1 cellular context compared by ENCODE assay signal in genomic region chr13:112885242-112885781, GRCh38.
TF ChIP-seq lines count a peak whose summit lies in the region.

No MANE protein-coding gene starts in this region.

TF ChIP-seq in SK-N-SH treated with all-trans-retinoic acid at 6 μM for 48 hours, 23 proteins besides CTCF, POLR2A, EP300 and RAD21 (continued from another document):
- TF ChIP-seq, protein P1, sequence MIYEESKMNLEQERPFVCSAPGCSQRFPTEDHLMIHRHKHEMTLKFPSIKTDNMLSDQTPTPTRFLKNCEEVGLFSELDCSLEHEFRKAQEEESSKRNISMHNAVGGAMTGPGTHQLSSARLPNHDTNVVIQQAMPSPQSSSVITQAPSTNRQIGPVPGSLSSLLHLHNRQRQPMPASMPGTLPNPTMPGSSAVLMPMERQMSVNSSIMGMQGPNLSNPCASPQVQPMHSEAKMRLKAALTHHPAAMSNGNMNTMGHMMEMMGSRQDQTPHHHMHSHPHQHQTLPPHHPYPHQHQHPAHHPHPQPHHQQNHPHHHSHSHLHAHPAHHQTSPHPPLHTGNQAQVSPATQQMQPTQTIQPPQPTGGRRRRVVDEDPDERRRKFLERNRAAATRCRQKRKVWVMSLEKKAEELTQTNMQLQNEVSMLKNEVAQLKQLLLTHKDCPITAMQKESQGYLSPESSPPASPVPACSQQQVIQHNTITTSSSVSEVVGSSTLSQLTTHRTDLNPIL (CRISPR knock-in tag; IDR thresholded peaks at IDR 0.05; ENCODE audit: low read depth), result no peak
- no peak for TF ChIP-seq TCF4 (CRISPR knock-in tag; IDR thresholded peaks at IDR 0.05; ENCODE audit: borderline replicate concordance)
- TF ChIP-seq CSDC2 (CRISPR knock-in tag; IDR thresholded peaks at IDR 0.05), result no peak
- no peak for TF ChIP-seq ZFP30 (CRISPR knock-in tag; IDR thresholded peaks at IDR 0.05)
- no peak for TF ChIP-seq TSHZ2 (CRISPR knock-in tag; IDR thresholded peaks at IDR 0.05)
- TF ChIP-seq, protein P2, sequence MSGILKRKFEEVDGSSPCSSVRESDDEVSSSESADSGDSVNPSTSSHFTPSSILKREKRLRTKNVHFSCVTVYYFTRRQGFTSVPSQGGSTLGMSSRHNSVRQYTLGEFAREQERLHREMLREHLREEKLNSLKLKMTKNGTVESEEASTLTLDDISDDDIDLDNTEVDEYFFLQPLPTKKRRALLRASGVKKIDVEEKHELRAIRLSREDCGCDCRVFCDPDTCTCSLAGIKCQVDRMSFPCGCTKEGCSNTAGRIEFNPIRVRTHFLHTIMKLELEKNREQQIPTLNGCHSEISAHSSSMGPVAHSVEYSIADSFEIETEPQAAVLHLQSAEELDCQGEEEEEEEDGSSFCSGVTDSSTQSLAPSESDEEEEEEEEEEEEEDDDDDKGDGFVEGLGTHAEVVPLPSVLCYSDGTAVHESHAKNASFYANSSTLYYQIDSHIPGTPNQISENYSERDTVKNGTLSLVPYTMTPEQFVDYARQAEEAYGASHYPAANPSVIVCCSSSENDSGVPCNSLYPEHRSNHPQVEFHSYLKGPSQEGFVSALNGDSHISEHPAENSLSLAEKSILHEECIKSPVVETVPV (CRISPR knock-in tag; IDR thresholded peaks at IDR 0.05), result no peak
